8 cellular contexts compared by ENCODE assay signal in genomic region chr1:121452484-121452883, GRCh38.
"Had no signal": no experiment of that assay in that cellular context is flagged by ENCODE, and none has a peak within 500 bp of the region (broad histone marks: within the 10 kb centered on the region; RNA-seq: fewer than 3 reads in every experiment).

No MANE protein-coding gene starts in this region.

- H3K9ac ChIP-seq: KMS-11 had no signal

- FAIRE-seq: HepG2, HTR-8/SVneo had no signal

- H3K4me3 Mint-ChIP-seq: IgD-negative memory B cell had no signal

- H3K4me2 ChIP-seq: KMS-11 had no signal

- H3K27ac ChIP-seq: HL-60, KMS-11 had no signal

- ATAC-seq: HepG2 had no signal

- DNase-seq: IMR-90, KBM-7, KG1 had no signal

- H3K27ac Mint-ChIP-seq: IgD-negative memory B cell had no signal

- H3K36me3 Mint-ChIP-seq: IgD-negative memory B cell had no signal
